Comparison of ENCODE assay signal across 27 cellular contexts in the genomic region with DNA sequence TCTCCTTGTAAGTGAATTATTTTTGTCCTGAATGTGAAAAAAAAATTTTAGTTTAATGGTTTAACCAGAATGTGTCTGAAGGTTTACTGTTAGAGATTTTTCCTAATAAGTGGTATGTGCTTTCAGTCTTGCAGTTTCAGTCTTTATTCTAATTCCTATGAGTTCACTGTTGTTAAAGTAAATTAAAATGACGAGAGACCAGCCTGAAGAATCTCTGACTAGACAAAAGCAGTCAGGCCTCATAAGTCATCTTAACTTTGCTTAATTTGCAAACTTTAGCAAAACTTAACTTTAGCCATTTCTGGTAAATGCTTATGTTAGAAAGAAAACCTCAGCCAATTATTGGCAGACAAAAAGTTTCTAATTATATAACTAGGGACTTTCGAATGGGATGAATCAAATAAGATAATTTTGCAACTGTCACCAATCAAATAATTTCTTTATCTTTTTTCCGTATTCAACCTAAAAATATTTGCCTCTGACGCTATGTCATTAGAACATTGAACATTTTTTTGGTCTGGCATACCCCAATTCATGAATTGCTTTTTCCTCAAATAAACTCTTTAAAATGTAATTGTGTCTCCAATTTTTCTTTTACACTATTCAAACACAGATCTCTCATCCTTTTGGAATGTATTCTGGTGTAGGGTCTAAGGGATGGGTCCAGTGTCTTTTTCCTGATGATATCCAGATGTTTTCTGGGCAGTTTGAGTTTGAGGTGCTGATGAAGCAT.
DNase-seq lines count a peak whose midpoint lies in the region; ATAC-seq and TF ChIP-seq lines count a peak whose summit lies in the region.
"Had no signal": no experiment of that assay in that cellular context is flagged by ENCODE, and none has a peak within 500 bp of the region (broad histone marks: within the 10 kb centered on the region; RNA-seq: fewer than 3 reads in every experiment).

No MANE protein-coding gene starts in this region.

- POLR2A ChIA-PET in SK-N-SH (lab: Yijun Ruan, JAX): no interaction called here

- no peak for TF ChIP-seq RAD21 in SK-N-SH (IDR thresholded peaks at IDR 0.05; ENCODE audit: low read length)

- H3K27ac ChIP-seq in SK-N-SH (ENCODE audit: low read depth in 2 of 2, low read length in 1 of 2): peak overlapping the region; percentile 8 to 66; a peak in 2 of 4 replicates
- no peak overlapping the region for H3K27ac ChIP-seq in smooth muscle cell (ENCODE audit: low read depth)
- H3K27ac ChIP-seq: 22Rv1, SK-N-MC had no signal

- peak overlapping the region; percentile 16 for H3K27ac Mint-ChIP-seq in activated CD4-positive, alpha-beta T cell treated with anti-CD3 and anti-CD28 coated beads, Interleukin-2, amount 10 ng/mL, durations not matched to agents 24 days and 14 days
- H3K27ac Mint-ChIP-seq in T-helper 17 cell: no peak overlapping the region
- H3K27ac Mint-ChIP-seq: GM23338, HFFc6 had no signal

- no peaks in the 10 kb centered on the region for H3K9me3 Mint-ChIP-seq in activated CD4-positive, alpha-beta T cell treated with anti-CD3 and anti-CD28 coated beads, Interleukin-2, amount 10 ng/mL, durations not matched to agents 24 days and 14 days
- H3K9me3 Mint-ChIP-seq: GM23338, HFFc6 had no signal

- H4K20me1 ChIP-seq in SK-N-SH (ENCODE audit: insufficient read depth): no peaks in the 10 kb centered on the region
- H4K20me1 ChIP-seq in smooth muscle cell (ENCODE audit: low read depth): no peaks in the 10 kb centered on the region

- H3K36me3 ChIP-seq in SK-N-SH (replicated peaks in 1 of 2; ENCODE audit: control insufficient read depth in 1 of 2, insufficient read depth in 2 of 2, low read length in 1 of 2): no peaks in the 10 kb centered on the region
- no peaks in the 10 kb centered on the region for H3K36me3 ChIP-seq in smooth muscle cell (ENCODE audit: low read depth)
- H3K36me3 ChIP-seq: BE2C, HAP-1 had no signal

- H3K27me3 Mint-ChIP-seq in activated CD4-positive, alpha-beta T cell treated with anti-CD3 and anti-CD28 coated beads, Interleukin-2, amount 10 ng/mL, durations not matched to agents 24 days and 14 days: peaks cover 20% of the 10 kb centered on the region
- peaks cover 11% of the 10 kb centered on the region for H3K27me3 Mint-ChIP-seq in T-helper 17 cell

- H3K4me3 ChIP-seq in SK-N-SH (ENCODE audit: low read depth in 2 of 2, low read length in 1 of 2) (no peak overlapping the region), fibroblast of the aortic adventitia (ENCODE audit: low read depth, low read length) (no peak overlapping the region), smooth muscle cell (no peak overlapping the region)
- H3K4me3 ChIP-seq: GM23338, HAP-1, SK-N-MC had no signal

- H3K79me2 ChIP-seq in SK-N-SH (ENCODE audit: insufficient read depth) (no peaks in the 10 kb centered on the region), smooth muscle cell (ENCODE audit: low read depth) (no peaks in the 10 kb centered on the region)

- H2AFZ ChIP-seq in SK-N-SH (ENCODE audit: low read depth) (peak overlapping the region; percentile 49), smooth muscle cell (ENCODE audit: low read depth) (peak overlapping the region; percentile 40)
- H2AFZ ChIP-seq: GM23338 had no signal

- intact Hi-C loops in activated CD4-positive, alpha-beta T cell treated with anti-CD3 and anti-CD28 coated beads, Interleukin-2, amount 10 ng/mL, durations not matched to agents 24 days and 14 days (cut with micrococcal nuclease): no loop called here

- peaks cover 0 to 16% of the 10 kb centered on the region in 2 experiments; a peak in 2 of 4 replicates for H3K4me1 ChIP-seq in SK-N-SH (ENCODE audit: control insufficient read depth in 1 of 2, insufficient read depth in 2 of 2, low read depth in 1 of 2, low read length in 1 of 2)
- no peaks in the 10 kb centered on the region for H3K4me1 ChIP-seq in smooth muscle cell (ENCODE audit: low read depth)
- H3K4me1 ChIP-seq: BE2C, HAP-1 had no signal

- no peak for TF ChIP-seq POLR2A in erythroblast (IDR thresholded peaks at IDR 0.05; ENCODE audit: low read length)

- TF ChIP-seq EP300 in SK-N-SH (IDR thresholded peaks at IDR 0.05; ENCODE audit: borderline replicate concordance in 1 of 2, low read depth in 1 of 2, low read length in 1 of 2): no peak; a peak in 1 of 4 replicates

- no peak for ATAC-seq in GM21381 (IDR thresholded peaks at IDR 0.05; ENCODE audit: unreplicated experiment)
- ATAC-seq in T-helper 17 cell: no peak
- ATAC-seq: GM23338, Panc1 had no signal

- TF ChIP-seq CTCF in SK-N-SH (IDR thresholded peaks at IDR 0.05): no peak
- TF ChIP-seq CTCF in fibroblast of the aortic adventitia (IDR thresholded peaks at IDR 0.05; ENCODE audit: insufficient read depth, low read length): no peak
- TF ChIP-seq CTCF in smooth muscle cell (IDR thresholded peaks at IDR 0.05; ENCODE audit: borderline replicate concordance, insufficient read depth, poor library complexity, severe bottlenecking): no peak

- H3K4me3 Mint-ChIP-seq in activated CD4-positive, alpha-beta T cell treated with anti-CD3 and anti-CD28 coated beads, Interleukin-2, amount 10 ng/mL, durations not matched to agents 24 days and 14 days: no peak overlapping the region
- H3K4me3 Mint-ChIP-seq in T-helper 17 cell: no peak overlapping the region
- H3K4me3 Mint-ChIP-seq: GM23338, HFFc6 had no signal

- H3K27me3 ChIP-seq in SK-N-SH (ENCODE audit: insufficient read depth) (no peaks in the 10 kb centered on the region), smooth muscle cell (ENCODE audit: low read depth) (no peaks in the 10 kb centered on the region)
- H3K27me3 ChIP-seq: BE2C had no signal

- H3K9me2 ChIP-seq in SK-N-SH: no peaks in the 10 kb centered on the region

- H3K4me2 ChIP-seq in SK-N-SH (peak overlapping the region; percentile 45; the same call in 1 of the 2 replicates), smooth muscle cell (no peak overlapping the region)
- H3K4me2 ChIP-seq: GM23338 had no signal

- H3F3A ChIP-seq in SK-N-SH (replicated peaks; ENCODE audit: insufficient read depth) (peaks cover 27% of the 10 kb centered on the region), smooth muscle cell (ENCODE audit: low read depth) (no peaks in the 10 kb centered on the region)

- no peak for DNase-seq in activated CD4-positive, alpha-beta T cell treated with anti-CD3 and anti-CD28 coated beads, Interleukin-2, amount 10 ng/mL, durations not matched to agents 24 days and 14 days
- DNase-seq in activated CD4-positive, alpha-beta T cell treated with anti-CD3 and anti-CD28 coated beads, Interleukin-2, amount 50 U/mL, for 48 hours: no peak
- DNase-seq in SK-N-SH (no peak), fibroblast of the aortic adventitia (ENCODE audit: low read depth) (peak; percentile 53), smooth muscle cell (lab: John Stamatoyannopoulos, UW; ENCODE audit: unreplicated experiment) (no peak), erythroblast (lab: John Stamatoyannopoulos, UW) (no peak), T-helper 17 cell (no peak)
- DNase-seq: BE2C, Calu3, DMS79 treated with DMSO at 0.1 percent for 48 hours, HFFc6, Karpas-422, NCI-H1092, NCI-H1417 treated with DMSO at 0.1 percent for 48 hours, NCI-H187, NCI-H2081 treated with DMSO at 0.1 percent for 48 hours, NCI-H2171, NCI-H226, NCI-H510A, NCI-H69, SHP77 treated with DMSO at 0.1 percent for 48 hours had no signal

- no peaks in the 10 kb centered on the region for H3K4me1 Mint-ChIP-seq in activated CD4-positive, alpha-beta T cell treated with anti-CD3 and anti-CD28 coated beads, Interleukin-2, amount 10 ng/mL, durations not matched to agents 24 days and 14 days
- H3K4me1 Mint-ChIP-seq in T-helper 17 cell: no peaks in the 10 kb centered on the region

- no peak overlapping the region for H3K9ac ChIP-seq in SK-N-SH
- H3K9ac ChIP-seq in smooth muscle cell (ENCODE audit: low read depth): no peak overlapping the region

- WGBS in SK-N-SH (ENCODE audit: low lambda C conversion rate): 19% methylated on average over 4 of the region's 4 CpGs
- WGBS in smooth muscle cell (ENCODE audit: low lambda C conversion rate): 61% methylated on average over 4 of the region's 4 CpGs

- no peaks in the 10 kb centered on the region for H3K9me3 ChIP-seq in SK-N-SH
- H3K9me3 ChIP-seq in smooth muscle cell (replicated peaks; ENCODE audit: low read depth): no peaks in the 10 kb centered on the region
- H3K9me3 ChIP-seq in T-helper 17 cell (ENCODE audit: control insufficient read depth, low read length, poor library complexity, severe bottlenecking): no peaks in the 10 kb centered on the region
- H3K9me3 ChIP-seq: BE2C, HAP-1 had no signal

- no peaks in the 10 kb centered on the region for H3K36me3 Mint-ChIP-seq in activated CD4-positive, alpha-beta T cell treated with anti-CD3 and anti-CD28 coated beads, Interleukin-2, amount 10 ng/mL, durations not matched to agents 24 days and 14 days (ENCODE audit: low read depth)
- no peaks in the 10 kb centered on the region for H3K36me3 Mint-ChIP-seq in T-helper 17 cell (ENCODE audit: low read depth)

- CTCF ChIA-PET in SK-N-SH (lab: Yijun Ruan, JAX): no interaction called here

TF ChIP-seq in SK-N-SH, 30 proteins besides CTCF, POLR2A, EP300 and RAD21:
- TF ChIP-seq TCF12 (IDR thresholded peaks at IDR 0.05) (peak; percentile 79), SIN3A (IDR thresholded peaks at IDR 0.05; ENCODE audit: borderline replicate concordance, low read depth, low read length) (no peak)
- TF ChIP-seq, protein P1, sequence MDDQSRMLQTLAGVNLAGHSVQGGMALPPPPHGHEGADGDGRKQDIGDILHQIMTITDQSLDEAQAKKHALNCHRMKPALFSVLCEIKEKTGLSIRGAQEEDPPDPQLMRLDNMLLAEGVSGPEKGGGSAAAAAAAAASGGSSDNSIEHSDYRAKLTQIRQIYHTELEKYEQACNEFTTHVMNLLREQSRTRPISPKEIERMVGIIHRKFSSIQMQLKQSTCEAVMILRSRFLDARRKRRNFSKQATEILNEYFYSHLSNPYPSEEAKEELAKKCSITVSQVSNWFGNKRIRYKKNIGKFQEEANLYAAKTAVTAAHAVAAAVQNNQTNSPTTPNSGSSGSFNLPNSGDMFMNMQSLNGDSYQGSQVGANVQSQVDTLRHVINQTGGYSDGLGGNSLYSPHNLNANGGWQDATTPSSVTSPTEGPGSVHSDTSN (IDR thresholded peaks at IDR 0.05): peak; percentile 41
